In the genomic region with DNA sequence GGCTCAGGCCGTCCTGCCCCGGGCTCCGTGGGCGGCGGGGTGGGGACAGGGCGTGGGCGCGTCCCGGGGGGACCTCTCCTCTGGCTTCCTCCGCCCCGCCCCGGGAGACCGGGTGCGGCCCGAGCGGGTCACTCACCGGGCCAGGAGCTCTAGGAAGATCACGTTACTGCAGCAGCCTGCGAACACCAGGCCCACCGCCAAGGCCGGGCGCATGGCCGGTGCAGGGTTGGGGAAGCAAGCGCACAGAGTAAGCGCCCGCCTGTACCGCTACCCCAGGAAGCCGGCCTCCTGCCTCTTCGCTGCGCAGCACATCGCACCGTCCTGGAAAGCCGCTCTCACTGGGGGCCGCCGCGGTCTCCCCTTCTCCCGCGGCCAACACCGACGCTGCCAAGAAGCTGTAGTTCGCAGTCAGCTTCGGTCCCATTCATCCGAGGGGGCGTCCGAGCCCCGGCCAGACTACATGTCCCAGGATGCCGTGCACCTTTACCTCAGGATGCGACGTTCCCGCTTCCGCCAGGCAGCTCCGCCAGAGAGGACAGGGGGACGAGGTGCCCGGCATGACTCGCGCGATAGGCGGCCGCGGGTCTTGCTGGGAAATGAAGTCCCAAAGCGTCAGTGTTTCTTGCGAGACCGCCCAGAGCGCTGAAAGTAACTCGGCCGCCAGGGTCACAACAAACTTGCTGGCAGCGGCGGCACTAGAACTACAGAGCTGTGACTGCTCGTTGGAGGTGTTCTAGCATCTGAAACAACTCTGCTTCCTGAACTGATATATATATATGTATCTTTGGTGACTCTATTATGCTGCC, we compare ENCODE assay signal across 1 cellular context.
A peak's percentile ranks its signal among the peaks of the same experiment; 100 is the strongest.
TF ChIP-seq lines count a peak whose summit lies in the region.

A gene with protein sequence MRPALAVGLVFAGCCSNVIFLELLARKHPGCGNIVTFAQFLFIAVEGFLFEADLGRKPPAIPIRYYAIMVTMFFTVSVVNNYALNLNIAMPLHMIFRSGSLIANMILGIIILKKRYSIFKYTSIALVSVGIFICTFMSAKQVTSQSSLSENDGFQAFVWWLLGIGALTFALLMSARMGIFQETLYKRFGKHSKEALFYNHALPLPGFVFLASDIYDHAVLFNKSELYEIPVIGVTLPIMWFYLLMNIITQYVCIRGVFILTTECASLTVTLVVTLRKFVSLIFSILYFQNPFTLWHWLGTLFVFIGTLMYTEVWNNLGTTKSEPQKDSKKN (minus strand): TSS at position 392 of the 806 bp plus-strand sequence. CDS start 179 bp downstream, at position 213.

TF ChIP-seq in HepG2, 621 proteins besides CTCF, POLR2A, EP300 and RAD21 (continued from another document and continues in another):
- TF ChIP-seq, protein P1, sequence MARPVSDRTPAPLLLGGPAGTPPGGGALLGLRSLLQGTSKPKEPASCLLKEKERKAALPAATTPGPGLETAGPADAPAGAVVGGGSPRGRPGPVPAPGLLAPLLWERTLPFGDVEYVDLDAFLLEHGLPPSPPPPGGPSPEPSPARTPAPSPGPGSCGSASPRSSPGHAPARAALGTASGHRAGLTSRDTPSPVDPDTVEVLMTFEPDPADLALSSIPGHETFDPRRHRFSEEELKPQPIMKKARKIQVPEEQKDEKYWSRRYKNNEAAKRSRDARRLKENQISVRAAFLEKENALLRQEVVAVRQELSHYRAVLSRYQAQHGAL (CRISPR knock-in tag; IDR thresholded peaks at IDR 0.05; ENCODE audit: not compliant biosample characterization), result peak; percentile 42
- TF ChIP-seq, protein P2, sequence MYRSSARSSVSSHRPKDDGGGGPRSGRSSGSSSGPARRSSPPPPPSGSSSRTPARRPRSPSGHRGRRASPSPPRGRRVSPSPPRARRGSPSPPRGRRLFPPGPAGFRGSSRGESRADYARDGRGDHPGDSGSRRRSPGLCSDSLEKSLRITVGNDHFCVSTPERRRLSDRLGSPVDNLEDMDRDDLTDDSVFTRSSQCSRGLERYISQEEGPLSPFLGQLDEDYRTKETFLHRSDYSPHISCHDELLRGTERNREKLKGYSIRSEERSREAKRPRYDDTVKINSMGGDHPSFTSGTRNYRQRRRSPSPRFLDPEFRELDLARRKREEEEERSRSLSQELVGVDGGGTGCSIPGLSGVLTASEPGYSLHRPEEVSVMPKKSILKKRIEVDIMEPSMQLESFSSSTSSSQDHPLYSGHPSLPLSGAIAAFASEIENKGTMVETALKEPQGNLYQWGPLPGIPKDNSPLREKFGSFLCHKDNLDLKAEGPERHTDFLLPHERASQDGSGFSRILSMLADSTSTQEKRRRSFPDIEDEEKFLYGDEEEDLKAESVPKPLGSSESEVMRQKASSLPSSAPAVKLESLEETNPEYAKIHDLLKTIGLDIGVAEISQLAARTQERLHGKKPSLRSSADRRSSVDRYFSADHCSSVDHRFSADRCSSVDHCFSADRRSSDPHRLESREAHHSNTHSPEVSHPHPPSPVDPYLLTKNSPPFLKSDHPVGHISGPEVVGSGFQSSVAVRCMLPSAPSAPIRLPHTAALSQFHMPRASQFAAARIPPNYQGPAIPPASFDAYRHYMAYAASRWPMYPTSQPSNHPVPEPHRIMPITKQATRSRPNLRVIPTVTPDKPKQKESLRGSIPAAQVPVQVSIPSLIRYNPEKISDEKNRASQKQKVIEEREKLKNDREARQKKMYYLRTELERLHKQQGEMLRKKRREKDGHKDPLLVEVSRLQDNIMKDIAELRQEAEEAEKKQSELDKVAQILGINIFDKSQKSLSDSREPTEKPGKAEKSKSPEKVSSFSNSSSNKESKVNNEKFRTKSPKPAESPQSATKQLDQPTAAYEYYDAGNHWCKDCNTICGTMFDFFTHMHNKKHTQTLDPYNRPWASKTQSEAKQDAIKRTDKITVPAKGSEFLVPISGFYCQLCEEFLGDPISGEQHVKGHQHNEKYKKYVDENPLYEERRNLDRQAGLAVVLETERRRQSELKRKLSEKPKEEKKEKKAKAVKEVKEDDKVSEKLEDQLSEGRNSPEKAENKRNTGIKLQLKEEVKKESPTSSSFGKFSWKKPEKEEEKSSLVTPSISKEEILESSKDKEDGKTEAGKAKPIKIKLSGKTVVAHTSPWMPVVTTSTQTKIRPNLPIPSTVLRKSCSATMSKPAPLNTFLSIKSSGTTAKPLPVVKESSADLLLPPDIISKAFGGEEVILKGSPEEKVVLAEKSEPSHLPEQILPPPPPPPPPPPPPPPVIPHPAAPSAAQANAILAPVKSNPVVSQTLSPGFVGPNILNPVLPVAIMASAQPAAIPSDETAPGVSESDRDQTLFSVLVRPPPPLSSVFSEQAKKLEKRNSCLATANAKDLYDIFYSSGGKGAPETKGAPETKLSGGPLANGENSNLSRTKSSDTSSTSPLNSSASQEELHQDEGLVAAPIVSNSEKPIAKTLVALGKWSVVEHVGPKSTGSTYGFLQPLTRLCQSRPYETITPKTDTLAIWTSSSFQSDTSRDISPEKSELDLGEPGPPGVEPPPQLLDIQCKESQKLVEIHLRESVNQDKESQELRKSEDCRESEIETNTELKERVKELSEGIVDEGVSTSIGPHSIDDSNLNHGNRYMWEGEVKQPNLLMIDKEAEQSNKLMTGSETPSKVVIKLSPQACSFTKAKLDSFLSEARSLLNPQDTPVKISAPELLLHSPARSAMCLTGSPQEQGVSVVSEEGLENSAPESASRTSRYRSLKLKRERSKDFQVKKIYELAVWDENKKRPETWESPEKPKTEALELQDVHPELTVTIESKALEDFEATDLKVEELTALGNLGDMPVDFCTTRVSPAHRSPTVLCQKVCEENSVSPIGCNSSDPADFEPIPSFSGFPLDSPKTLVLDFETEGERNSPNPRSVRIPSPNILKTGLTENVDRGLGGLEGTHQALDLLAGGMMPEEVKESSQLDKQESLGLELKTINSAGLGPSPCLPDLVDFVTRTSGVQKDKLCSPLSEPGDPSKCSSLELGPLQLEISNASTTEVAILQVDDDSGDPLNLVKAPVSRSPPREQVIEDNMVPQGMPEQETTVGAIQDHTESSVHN (CRISPR knock-in tag; IDR thresholded peaks at IDR 0.05), result no peak
- no peak; the same call in 1 of the 2 replicates for TF ChIP-seq MIER2 (CRISPR knock-in tag; IDR thresholded peaks at IDR 0.05)
- no peak for TF ChIP-seq GATA4 (IDR thresholded peaks at IDR 0.05; ENCODE audit: borderline replicate concordance, low read depth)
- peak; percentile 91 for TF ChIP-seq FOXK1 (CRISPR knock-in tag; IDR thresholded peaks at IDR 0.05; ENCODE audit: borderline replicate concordance, low read depth)
- peak; percentile 58; the same call in 1 of the 2 replicates for TF ChIP-seq PCBP1 (IDR thresholded peaks at IDR 0.05; ENCODE audit: borderline replicate concordance, low read depth, low read length)
- TF ChIP-seq, protein P3, sequence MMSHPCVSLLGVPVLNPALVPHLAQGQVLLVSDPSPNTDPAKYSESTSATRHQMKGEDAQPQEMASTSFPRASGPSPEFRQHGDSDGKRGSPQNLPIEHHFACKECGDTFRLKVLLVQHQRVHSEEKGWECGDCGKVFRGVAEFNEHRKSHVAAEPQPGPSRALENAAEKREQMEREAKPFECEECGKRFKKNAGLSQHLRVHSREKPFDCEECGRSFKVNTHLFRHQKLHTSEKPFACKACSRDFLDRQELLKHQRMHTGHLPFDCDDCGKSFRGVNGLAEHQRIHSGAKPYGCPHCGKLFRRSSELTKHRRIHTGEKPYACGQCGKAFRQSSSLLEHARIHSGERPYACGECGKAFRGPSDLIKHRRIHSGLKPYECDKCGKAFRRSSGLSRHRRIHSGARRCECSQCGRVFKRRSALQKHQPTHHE (CRISPR knock-in tag; IDR thresholded peaks at IDR 0.05; ENCODE audit: borderline replicate concordance), result 0 out of 2 replicates have a peak, but pooled peaks have one; percentile 90
- TF ChIP-seq ZNF343 (CRISPR knock-in tag; IDR thresholded peaks at IDR 0.05), result 0 out of 2 replicates have a peak, but pooled peaks have one; percentile 25
- TF ChIP-seq, protein P4, sequence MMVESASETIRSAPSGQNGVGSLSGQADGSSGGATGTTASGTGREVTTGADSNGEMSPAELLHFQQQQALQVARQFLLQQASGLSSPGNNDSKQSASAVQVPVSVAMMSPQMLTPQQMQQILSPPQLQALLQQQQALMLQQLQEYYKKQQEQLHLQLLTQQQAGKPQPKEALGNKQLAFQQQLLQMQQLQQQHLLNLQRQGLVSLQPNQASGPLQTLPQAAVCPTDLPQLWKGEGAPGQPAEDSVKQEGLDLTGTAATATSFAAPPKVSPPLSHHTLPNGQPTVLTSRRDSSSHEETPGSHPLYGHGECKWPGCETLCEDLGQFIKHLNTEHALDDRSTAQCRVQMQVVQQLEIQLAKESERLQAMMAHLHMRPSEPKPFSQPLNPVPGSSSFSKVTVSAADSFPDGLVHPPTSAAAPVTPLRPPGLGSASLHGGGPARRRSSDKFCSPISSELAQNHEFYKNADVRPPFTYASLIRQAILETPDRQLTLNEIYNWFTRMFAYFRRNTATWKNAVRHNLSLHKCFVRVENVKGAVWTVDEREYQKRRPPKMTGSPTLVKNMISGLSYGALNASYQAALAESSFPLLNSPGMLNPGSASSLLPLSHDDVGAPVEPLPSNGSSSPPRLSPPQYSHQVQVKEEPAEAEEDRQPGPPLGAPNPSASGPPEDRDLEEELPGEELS (CRISPR knock-in tag; IDR thresholded peaks at IDR 0.05), result peak; percentile 47
- TF ChIP-seq HIVEP1 (CRISPR knock-in tag; IDR thresholded peaks at IDR 0.05), result peak; percentile 70; the same call in 1 of the 2 replicates
- no peak for TF ChIP-seq ZNF207 (IDR thresholded peaks at IDR 0.05; ENCODE audit: borderline replicate concordance)
- TF ChIP-seq, protein P5, sequence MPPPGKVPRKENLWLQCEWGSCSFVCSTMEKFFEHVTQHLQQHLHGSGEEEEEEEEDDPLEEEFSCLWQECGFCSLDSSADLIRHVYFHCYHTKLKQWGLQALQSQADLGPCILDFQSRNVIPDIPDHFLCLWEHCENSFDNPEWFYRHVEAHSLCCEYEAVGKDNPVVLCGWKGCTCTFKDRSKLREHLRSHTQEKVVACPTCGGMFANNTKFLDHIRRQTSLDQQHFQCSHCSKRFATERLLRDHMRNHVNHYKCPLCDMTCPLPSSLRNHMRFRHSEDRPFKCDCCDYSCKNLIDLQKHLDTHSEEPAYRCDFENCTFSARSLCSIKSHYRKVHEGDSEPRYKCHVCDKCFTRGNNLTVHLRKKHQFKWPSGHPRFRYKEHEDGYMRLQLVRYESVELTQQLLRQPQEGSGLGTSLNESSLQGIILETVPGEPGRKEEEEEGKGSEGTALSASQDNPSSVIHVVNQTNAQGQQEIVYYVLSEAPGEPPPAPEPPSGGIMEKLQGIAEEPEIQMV (CRISPR knock-in tag; IDR thresholded peaks at IDR 0.05; ENCODE audit: low read depth), result 0 out of 2 replicates have a peak, but pooled peaks have one; percentile 19
- no peak for TF ChIP-seq HNRNPL (IDR thresholded peaks at IDR 0.05; ENCODE audit: low read depth, low read length)
- TF ChIP-seq ZNF557 (CRISPR knock-in tag; IDR thresholded peaks at IDR 0.05), result no peak
- TF ChIP-seq, protein P6, sequence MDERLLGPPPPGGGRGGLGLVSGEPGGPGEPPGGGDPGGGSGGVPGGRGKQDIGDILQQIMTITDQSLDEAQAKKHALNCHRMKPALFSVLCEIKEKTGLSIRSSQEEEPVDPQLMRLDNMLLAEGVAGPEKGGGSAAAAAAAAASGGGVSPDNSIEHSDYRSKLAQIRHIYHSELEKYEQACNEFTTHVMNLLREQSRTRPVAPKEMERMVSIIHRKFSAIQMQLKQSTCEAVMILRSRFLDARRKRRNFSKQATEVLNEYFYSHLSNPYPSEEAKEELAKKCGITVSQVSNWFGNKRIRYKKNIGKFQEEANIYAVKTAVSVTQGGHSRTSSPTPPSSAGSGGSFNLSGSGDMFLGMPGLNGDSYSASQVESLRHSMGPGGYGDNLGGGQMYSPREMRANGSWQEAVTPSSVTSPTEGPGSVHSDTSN (CRISPR knock-in tag; IDR thresholded peaks at IDR 0.05), result no peak
- TF ChIP-seq CENPT (CRISPR knock-in tag; IDR thresholded peaks at IDR 0.05; ENCODE audit: low read depth), result no peak
- TF ChIP-seq, protein P7, sequence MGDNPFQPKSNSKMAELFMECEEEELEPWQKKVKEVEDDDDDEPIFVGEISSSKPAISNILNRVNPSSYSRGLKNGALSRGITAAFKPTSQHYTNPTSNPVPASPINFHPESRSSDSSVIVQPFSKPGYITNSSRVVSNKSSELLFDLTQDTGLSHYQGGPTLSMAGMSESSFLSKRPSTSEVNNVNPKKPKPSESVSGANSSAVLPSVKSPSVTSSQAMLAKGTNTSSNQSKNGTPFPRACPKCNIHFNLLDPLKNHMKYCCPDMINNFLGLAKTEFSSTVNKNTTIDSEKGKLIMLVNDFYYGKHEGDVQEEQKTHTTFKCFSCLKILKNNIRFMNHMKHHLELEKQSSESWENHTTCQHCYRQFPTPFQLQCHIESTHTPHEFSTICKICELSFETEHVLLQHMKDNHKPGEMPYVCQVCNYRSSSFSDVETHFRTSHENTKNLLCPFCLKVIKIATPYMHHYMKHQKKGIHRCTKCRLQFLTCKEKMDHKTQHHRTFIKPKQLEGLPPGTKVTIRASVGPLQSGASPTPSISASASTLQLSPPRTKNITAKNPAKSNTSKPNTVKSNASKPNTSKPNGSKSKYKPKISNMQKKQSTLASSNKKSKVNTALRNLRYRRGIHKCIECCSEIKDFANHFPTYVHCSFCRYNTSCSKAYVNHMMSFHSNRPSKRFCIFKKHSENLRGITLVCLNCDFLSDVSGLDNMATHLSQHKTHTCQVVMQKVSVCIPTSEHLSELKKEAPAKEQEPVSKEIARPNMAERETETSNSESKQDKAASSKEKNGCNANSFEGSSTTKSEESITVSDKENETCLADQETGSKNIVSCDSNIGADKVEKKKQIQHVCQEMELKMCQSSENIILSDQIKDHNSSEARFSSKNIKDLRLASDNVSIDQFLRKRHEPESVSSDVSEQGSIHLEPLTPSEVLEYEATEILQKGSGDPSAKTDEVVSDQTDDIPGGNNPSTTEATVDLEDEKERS (CRISPR knock-in tag; IDR thresholded peaks at IDR 0.05), result 0 out of 2 replicates have a peak, but pooled peaks have one; percentile 23
- TF ChIP-seq, protein P8, sequence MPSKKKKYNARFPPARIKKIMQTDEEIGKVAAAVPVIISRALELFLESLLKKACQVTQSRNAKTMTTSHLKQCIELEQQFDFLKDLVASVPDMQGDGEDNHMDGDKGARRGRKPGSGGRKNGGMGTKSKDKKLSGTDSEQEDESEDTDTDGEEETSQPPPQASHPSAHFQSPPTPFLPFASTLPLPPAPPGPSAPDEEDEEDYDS (CRISPR knock-in tag; IDR thresholded peaks at IDR 0.05), result peak; percentile 73
- no peak for TF ChIP-seq ZNF660 (CRISPR knock-in tag; IDR thresholded peaks at IDR 0.05; ENCODE audit: borderline replicate concordance, low read depth)
- peak; percentile 99 for TF ChIP-seq CREM (IDR thresholded peaks at IDR 0.05)
- no peak for TF ChIP-seq CREM (CRISPR knock-in tag; IDR thresholded peaks at IDR 0.05)
- 0 out of 2 replicates have a peak, but pooled peaks have one; percentile 50 for TF ChIP-seq ZNF589 (CRISPR knock-in tag; conservative IDR thresholded peaks at IDR 0.05)
- TF ChIP-seq MTA3 (CRISPR knock-in tag; IDR thresholded peaks at IDR 0.05), result no peak
- TF ChIP-seq SIN3A (IDR thresholded peaks at IDR 0.05; ENCODE audit: borderline replicate concordance, low read depth, low read length), result peak; percentile 72; the same call in 1 of the 2 replicates
- TF ChIP-seq SAFB2 (CRISPR knock-in tag; IDR thresholded peaks at IDR 0.05; ENCODE audit: borderline replicate concordance, low read depth), result no peak
- TF ChIP-seq ZNF841 (CRISPR knock-in tag; IDR thresholded peaks at IDR 0.05; ENCODE audit: borderline replicate concordance), result no peak
- TF ChIP-seq RFX3 (CRISPR knock-in tag; IDR thresholded peaks at IDR 0.05), result no peak
- no peak for TF ChIP-seq SKI (IDR thresholded peaks at IDR 0.05; ENCODE audit: partially characterized antibody)
